ENCODE assay signal across 11 cellular contexts in genomic region chr12:117836476-117836875, GRCh38.
A peak's percentile ranks its signal among the peaks of the same experiment; 100 is the strongest.
DNase-seq lines count a peak whose midpoint lies in the region; TF ChIP-seq lines count a peak whose summit lies in the region.
"Had no signal": no experiment of that assay in that cellular context is flagged by ENCODE, and none has a peak within 500 bp of the region (broad histone marks: within the 10 kb centered on the region; RNA-seq: fewer than 3 reads in every experiment).

No MANE protein-coding gene starts in this region.

- DNase-seq in cerebellum (ENCODE audit: low spot score) (peak; percentile 51), sigmoid colon (peak; percentile 53), prostate gland (ENCODE audit: low spot score) (no peak), GF-D8 (lab: John Stamatoyannopoulos, UW) (no peak), adrenal gland (no peak)
- DNase-seq: DMS 273 treated with DMSO at 0.1 percent for 48 hours, NCI-H1417 treated with DMSO at 0.1 percent for 48 hours had no signal

- peaks cover 0 to 7% (median 0%) of the 10 kb centered on the region in 11 experiments; a peak in 1 of 22 replicates for H3K27me3 ChIP-seq in BLaER1 treated with 17β-estradiol and CSF1 and Interleukin-3, amounts not matched to agents 10 nM and 100 nM
- no peaks in the 10 kb centered on the region for H3K27me3 ChIP-seq in Loucy (ENCODE audit: insufficient read depth, low read length, poor library complexity, severe bottlenecking)
- peaks cover 0 to 30% (median 6%) of the 10 kb centered on the region in 3 donors for H3K27me3 ChIP-seq in sigmoid colon
- no peaks in the 10 kb centered on the region for H3K27me3 ChIP-seq in prostate gland (replicated peaks; ENCODE audit: insufficient read depth)
- peaks cover 4% of the 10 kb centered on the region for H3K27me3 ChIP-seq in adrenal gland

- H3K4me3 ChIP-seq in BLaER1 treated with 17β-estradiol and CSF1 and Interleukin-3, amounts not matched to agents 10 nM and 100 nM = no peak overlapping the region
- H3K4me3 ChIP-seq in Loucy (ENCODE audit: low read length, poor library complexity, severe bottlenecking) (no peak overlapping the region), sigmoid colon (no peak overlapping the region), prostate gland (no peak overlapping the region), adrenal gland (no peak overlapping the region)

- H3K36me3 ChIP-seq in BLaER1 treated with 17β-estradiol and CSF1 and Interleukin-3, amounts not matched to agents 10 nM and 100 nM = no peaks in the 10 kb centered on the region
- H3K36me3 ChIP-seq in Loucy (ENCODE audit: insufficient read depth, low read length) (no peaks in the 10 kb centered on the region), sigmoid colon (no peaks in the 10 kb centered on the region), prostate gland (no peaks in the 10 kb centered on the region), adrenal gland (replicated peaks in 1 of 2) (no peaks in the 10 kb centered on the region)

- no peaks in the 10 kb centered on the region for H4K20me1 ChIP-seq in BLaER1 treated with 17β-estradiol and CSF1 and Interleukin-3, amounts not matched to agents 10 nM and 100 nM
- H4K20me1 ChIP-seq in Loucy (ENCODE audit: insufficient read depth, low read length, poor library complexity, severe bottlenecking) = no peaks in the 10 kb centered on the region

- H3K4me1 ChIP-seq in BLaER1 treated with 17β-estradiol and CSF1 and Interleukin-3, amounts not matched to agents 10 nM and 100 nM = peaks cover 0 to 24% (median 15%) of the 10 kb centered on the region in 10 experiments; a peak in 13 of 20 replicates
- no peaks in the 10 kb centered on the region for H3K4me1 ChIP-seq in Loucy (ENCODE audit: insufficient read depth, low read length, poor library complexity, severe bottlenecking)
- no peaks in the 10 kb centered on the region for H3K4me1 ChIP-seq in sigmoid colon
- no peaks in the 10 kb centered on the region for H3K4me1 ChIP-seq in prostate gland (replicated peaks)
- no peaks in the 10 kb centered on the region for H3K4me1 ChIP-seq in adrenal gland (replicated peaks in 1 of 2)
- H3K4me1 ChIP-seq: Caco-2 had no signal

- H3K9ac ChIP-seq in BLaER1 treated with 17β-estradiol and CSF1 and Interleukin-3, amounts not matched to agents 10 nM and 100 nM = no peak overlapping the region
- no peak overlapping the region for H3K9ac ChIP-seq in Loucy (ENCODE audit: low read depth, low read length, poor library complexity, severe bottlenecking)

- H3K27ac ChIP-seq in BLaER1 treated with 17β-estradiol and CSF1 and Interleukin-3, amounts not matched to agents 10 nM and 100 nM = no peak overlapping the region
- H3K27ac ChIP-seq in sigmoid colon = no peak overlapping the region
- H3K27ac ChIP-seq in prostate gland = no peak overlapping the region
- no peak overlapping the region for H3K27ac ChIP-seq in adrenal gland
- H3K27ac ChIP-seq: C4-2B had no signal

- intact Hi-C loops in sigmoid colon (cut with DNase I) = no loop called here
- intact Hi-C loops in prostate gland (cut with DNase I) = loop anchor here (2.0 kb wide), 1 partner anchor 470 kb away; no protein-coding TSS in a partner anchor
- intact Hi-C loops in adrenal gland (cut with DNase I) = loop anchor here (5.0 to 10.0 kb wide), 4 partner anchors 469 to 624 kb away; partner anchors contain the start of gene NOS1 (in 1 of the 2)

- peak overlapping the region; percentile 89; the same call in 1 of the 2 replicates for H2AFZ ChIP-seq in Loucy (ENCODE audit: low read length)

- TF ChIP-seq POLR2A in sigmoid colon (IDR thresholded peaks at IDR 0.05) (no peak), prostate gland (IDR thresholded peaks at IDR 0.05) (no peak), adrenal gland (IDR thresholded peaks at IDR 0.05) (no peak)

- TF ChIP-seq CTCF in Loucy (conservative IDR thresholded peaks at IDR 0.05; ENCODE audit: low read length) = no peak
- no peak for TF ChIP-seq CTCF in sigmoid colon (IDR thresholded peaks at IDR 0.05)
- TF ChIP-seq CTCF in prostate gland (IDR thresholded peaks at IDR 0.05) = no peak
- no peak for TF ChIP-seq CTCF in adrenal gland (IDR thresholded peaks at IDR 0.05)

- H3K79me2 ChIP-seq in Loucy (ENCODE audit: insufficient read depth, low read length) = no peaks in the 10 kb centered on the region

- H3F3A ChIP-seq in Loucy (ENCODE audit: low read depth) = no peaks in the 10 kb centered on the region

- H3K9me2 ChIP-seq in Loucy (replicated peaks; ENCODE audit: low read depth, low read length) = no peaks in the 10 kb centered on the region

- no peaks in the 10 kb centered on the region for H3K9me3 ChIP-seq in BLaER1 treated with 17β-estradiol and CSF1 and Interleukin-3, amounts not matched to agents 10 nM and 100 nM (replicated peaks in 1 of 11)
- H3K9me3 ChIP-seq in Loucy (ENCODE audit: insufficient read depth, low read depth, low read length) (no peaks in the 10 kb centered on the region), sigmoid colon (no peaks in the 10 kb centered on the region), prostate gland (no peaks in the 10 kb centered on the region), adrenal gland (replicated peaks in 1 of 3) (no peaks in the 10 kb centered on the region)
- H3K9me3 ChIP-seq: Caco-2 had no signal

- TF ChIP-seq EP300 in sigmoid colon (IDR thresholded peaks at IDR 0.05) = no peak

- 86 to 91% methylated on average over 9 of the region's 9 CpGs for WGBS in sigmoid colon, 2 donors
- WGBS in prostate gland = 85% methylated on average over 9 of the region's 9 CpGs
- WGBS in adrenal gland, 4 donors = 68 to 82% (median 73%) methylated on average over 7 to 9 of the region's 9 CpGs

- H3K4me2 ChIP-seq in BLaER1 treated with 17β-estradiol and CSF1 and Interleukin-3, amounts not matched to agents 10 nM and 100 nM = peak overlapping the region in 10 of 11 experiments; percentile 15 to 71 (median 56); a peak in 17 of 22 replicates
- peak overlapping the region; percentile 34 for H3K4me2 ChIP-seq in Loucy (ENCODE audit: low read depth, low read length, poor library complexity, severe bottlenecking)

Comparison
In these comparisons a context has a peak if more than half of its experiments do, and no peak if none do; other contexts are left out.
1. DNase-seq: peak in cerebellum (single experiment) and sigmoid colon (single experiment); none in prostate gland (single experiment), GF-D8 (single experiment) and adrenal gland (0 of 7).